In genomic region chr17:7842380-7842949, GRCh38 we compare ENCODE assay signal across 8 cellular contexts. TPM values are rescaled to one million over a fixed set of nuclear protein-coding genes. Genes with fewer than 3 reads are reported as not detected.
A peak's percentile ranks its signal among the peaks of the same experiment; 100 is the strongest.
DNase-seq lines count a peak whose midpoint lies in the region; ATAC-seq and TF ChIP-seq lines count a peak whose summit lies in the region.

No MANE protein-coding gene starts in this region.

- H3K27me3 ChIP-seq in adrenal gland (no peaks in the 10 kb centered on the region), right cardiac atrium (ENCODE audit: control insufficient read depth, insufficient read depth) (no peaks in the 10 kb centered on the region)

- H3K4me1 ChIP-seq in adrenal gland (replicated peaks in 1 of 2) (peaks cover 23 to 42% of the 10 kb centered on the region in 2 donors), right cardiac atrium (ENCODE audit: control insufficient read depth, insufficient read depth, low read length) (peaks cover 7% of the 10 kb centered on the region)

- TF ChIP-seq POLR2A in adrenal gland (IDR thresholded peaks at IDR 0.05), result peak; percentile 21 to 28

- DNase-seq in SW 1271 (lab: John Stamatoyannopoulos, UW), result peak; percentile 72 to 73
- DNase-seq in adrenal gland, result peak; percentile 78 to 88 (median 83)
- DNase-seq in right cardiac atrium, result peak; percentile 79 to 84 (median 83)
- no peak for DNase-seq in retinal pigment epithelial cell (ENCODE audit: low read depth)
- DNase-seq in KG1 (lab: John Stamatoyannopoulos, UW), result no peak
- DNase-seq in putamen (ENCODE audit: low spot score), result no peak

- ATAC-seq in GM18861 (IDR thresholded peaks at IDR 0.05; ENCODE audit: unreplicated experiment) (peak; percentile 18), HG03097 (IDR thresholded peaks at IDR 0.05; ENCODE audit: low FRiP score, unreplicated experiment) (peak; percentile 24), right cardiac atrium (peak; percentile 0 to 43)

- WGBS in adrenal gland, 4 donors, result 0 to 1% (median 0%) methylated on average over 5 to 37 of the region's 37 CpGs
- WGBS in right cardiac atrium, result under 1% methylated on average over 37 of the region's 37 CpGs

- H3K36me3 ChIP-seq in adrenal gland (replicated peaks in 1 of 2), result peaks cover 0 to 18% of the 10 kb centered on the region in 2 donors

- peak overlapping the region in 3 of 4 donors; percentile 1 to 82 (median 62) for H3K4me3 ChIP-seq in adrenal gland
- H3K4me3 ChIP-seq in right cardiac atrium (ENCODE audit: low read length), result peak overlapping the region; percentile 67
- H3K4me3 ChIP-seq in retinal pigment epithelial cell (ENCODE audit: low read length), result peak overlapping the region; percentile 82

- peak overlapping the region; percentile 98 to 99 (median 99) for H3K27ac ChIP-seq in adrenal gland
- H3K27ac ChIP-seq in right cardiac atrium (ENCODE audit: low read length), result peak overlapping the region; percentile 97

- TF ChIP-seq CTCF in adrenal gland (IDR thresholded peaks at IDR 0.05), result no peak
- TF ChIP-seq CTCF in retinal pigment epithelial cell (conservative IDR thresholded peaks at IDR 0.05; ENCODE audit: low read depth, low read length), result no peak

- intact Hi-C loops in adrenal gland (cut with DNase I), result no loop called here
- intact Hi-C loops in right cardiac atrium (cut with DNase I), result loop anchor here in 1 of 4 donors (10.0 kb wide), 1 partner anchor 302 kb away; no protein-coding TSS in a partner anchor

- no peaks in the 10 kb centered on the region for H3K9me3 ChIP-seq in adrenal gland (replicated peaks in 1 of 3)
- no peaks in the 10 kb centered on the region for H3K9me3 ChIP-seq in right cardiac atrium (ENCODE audit: control insufficient read depth, low read length)

RNA-seq across cellular contexts. Expression of gene KDM6B, which starts 8.4 kb away (rescaled TPM):
- 10 to 100 TPM in 5 of 8 donors, 1 to 10 TPM in 3; 5.8 to 31.2 (median 15.1) TPM for total RNA-seq in adrenal gland
- 10 to 100 TPM in 2 of 3 donors, 1 to 10 TPM in 1; 2.2 to 35.9 (median 10.6) TPM for polyA plus RNA-seq in adrenal gland
- 10 to 100 TPM; 25.7 to 28.1 (median 27.5) TPM for total RNA-seq in right cardiac atrium
- 18.6 TPM for polyA plus RNA-seq in right cardiac atrium

RNA-seq across cellular contexts. Expression of gene TMEM88, which starts 12.4 kb away (rescaled TPM):
- total RNA-seq in adrenal gland (10 to 100 TPM; 14.9 to 52.8 (median 25.1) TPM), right cardiac atrium (10 to 100 TPM in 3 of 4 donors, 1 to 10 TPM in 1; 9.0 to 24.6 (median 16.3) TPM)
- polyA plus RNA-seq in adrenal gland (100 to 1,000 TPM in 1 of 3 donors, 10 to 100 TPM in 1, 1 to 10 TPM in 1; 7.9 to 107 (median 70.9) TPM), right cardiac atrium (74.5 TPM)

RNA-seq across cellular contexts. Expression of gene NAA38, which starts 14.9 kb away (rescaled TPM):
- total RNA-seq in adrenal gland (100 to 1,000 TPM in 7 of 8 donors, 10 to 100 TPM in 1; 96.2 to 224 (median 122) TPM), right cardiac atrium (100 to 1,000 TPM in 1 of 4 donors, 10 to 100 TPM in 3; 59.9 to 103 (median 95.6) TPM)
- polyA plus RNA-seq in adrenal gland (100 to 1,000 TPM in 2 of 3 donors, 10 to 100 TPM in 1; 34.5 to 424 (median 329) TPM), right cardiac atrium (160 TPM)

RNA-seq across cellular contexts. Expression of gene CYB5D1, which starts 15.3 kb away (rescaled TPM):
- total RNA-seq in adrenal gland (10 to 100 TPM in 7 of 8 donors, 1 to 10 TPM in 1; 9.1 to 24.4 (median 17.9) TPM), right cardiac atrium (10 to 100 TPM; 12.6 to 16.2 (median 15.4) TPM)
- polyA plus RNA-seq in adrenal gland (10 to 100 TPM in 2 of 3 donors, 1 to 10 TPM in 1; 6.5 to 36.8 (median 10.2) TPM), right cardiac atrium (12.1 TPM)

RNA-seq across cellular contexts. Expression of gene CHD3, which starts 46.1 kb away (rescaled TPM):
- 100 to 1,000 TPM in 2 of 8 donors, 10 to 100 TPM in 6; 75.8 to 123 (median 91.5) TPM for total RNA-seq in adrenal gland
- 100 to 1,000 TPM in 2 of 3 donors, 10 to 100 TPM in 1; 43.8 to 326 (median 104) TPM for polyA plus RNA-seq in adrenal gland
- 10 to 100 TPM; 31.2 to 38.8 (median 35.0) TPM for total RNA-seq in right cardiac atrium
- 45.3 TPM for polyA plus RNA-seq in right cardiac atrium

Comparison
In these comparisons a context has a peak if more than half of its experiments do, and no peak if none do; other contexts are left out.
1. DNase-seq: peak in SW 1271 (2 of 2), adrenal gland (7 of 7) and right cardiac atrium (3 of 3); none in retinal pigment epithelial cell (single experiment), KG1 (single experiment) and putamen (single experiment).
2. Peak in every context shown above with its lines, with median percentiles within 50 percentile points of each other: ATAC-seq and H3K4me3 ChIP-seq.